11 cellular contexts compared by ENCODE assay signal in genomic region chr19:3683866-3684816, GRCh38. TPM values are rescaled to one million over a fixed set of nuclear protein-coding genes. Genes with fewer than 3 reads are reported as not detected.
DNase-seq lines count a peak whose midpoint lies in the region; ATAC-seq and TF ChIP-seq lines count a peak whose summit lies in the region.
"Had no signal": no experiment of that assay in that cellular context is flagged by ENCODE, and none has a peak within 500 bp of the region (broad histone marks: within the 10 kb centered on the region; RNA-seq: fewer than 3 reads in every experiment).

No MANE protein-coding gene starts in this region.

- in situ Hi-C loops in astrocyte of the spinal cord (cut with HindIII; ENCODE audit: low sequenced_read_pairs): no loop called here

- CTCF ChIA-PET in HEK293 (lab: Yijun Ruan, JAX): interaction anchor here (0.5 to 0.7 kb wide), 2 partner anchors 19 to 114 kb away, joined by 3 to 4 read pairs; no protein-coding TSS in a partner anchor

- TF ChIP-seq CTCF in HEK293 (tag by site-specific recombination; IDR thresholded peaks at IDR 0.05) (no peak), astrocyte of the spinal cord (IDR thresholded peaks at IDR 0.05; ENCODE audit: low read depth, low read length) (no peak)

- H3K9me3 Mint-ChIP-seq in memory B cell: no peaks in the 10 kb centered on the region

- POLR2A ChIA-PET in HEK293 (lab: Yijun Ruan, JAX): no interaction called here

- H3K27ac Mint-ChIP-seq in memory B cell: no peak overlapping the region
- H3K27ac Mint-ChIP-seq: activated CD4-positive, alpha-beta memory T cell treated with anti-CD3 and anti-CD28 coated beads for 36 hours had no signal

- H3K4me3 ChIP-seq in HEK293 (ENCODE audit: low read depth, low read length) (no peak overlapping the region), astrocyte of the spinal cord (ENCODE audit: low read depth, low read length) (no peak overlapping the region)

- H3K4me1 Mint-ChIP-seq in memory B cell: peaks cover 25% of the 10 kb centered on the region

- H3K36me3 ChIP-seq in HEK293 (ENCODE audit: control insufficient read depth in 2 of 2, insufficient read depth in 1 of 2, low read length in 2 of 2): peaks cover 0 to 7% of the 10 kb centered on the region in 2 experiments; a peak in 2 of 3 replicates

- H3K4me3 Mint-ChIP-seq in memory B cell: peak overlapping the region; percentile 67
- H3K4me3 Mint-ChIP-seq: activated CD4-positive, alpha-beta memory T cell treated with anti-CD3 and anti-CD28 coated beads for 36 hours had no signal

- no peaks in the 10 kb centered on the region for H3K27me3 Mint-ChIP-seq in memory B cell
- H3K27me3 Mint-ChIP-seq: activated CD4-positive, alpha-beta memory T cell treated with anti-CD3 and anti-CD28 coated beads for 36 hours had no signal

- no peaks in the 10 kb centered on the region for H3K9me3 ChIP-seq in HEK293 (ENCODE audit: control insufficient read depth, insufficient read depth, low read depth, low read length)

- no peak overlapping the region for H3K27ac ChIP-seq in HEK293 (ENCODE audit: extremely low read depth, low read depth, low read length)

- DNase-seq in A172 (ENCODE audit: low spot score): peak; percentile 89
- DNase-seq in astrocyte of the spinal cord (ENCODE audit: low read depth, low spot score): peak; percentile 86
- no peak for DNase-seq in memory B cell (ENCODE audit: low spot score in 2 of 2)
- DNase-seq in epidermal melanocyte (ENCODE audit: insufficient read length, low spot score): no peak
- no peak for DNase-seq in GM19238 (ENCODE audit: insufficient read length, low spot score)
- DNase-seq in NCI-H1105 (lab: John Stamatoyannopoulos, UW): no peak
- DNase-seq: activated CD4-positive, alpha-beta memory T cell treated with anti-CD3 and anti-CD28 coated beads for 36 hours; NCI-H1092 had no signal

- peaks cover 5% of the 10 kb centered on the region for H3K4me1 ChIP-seq in HEK293 (ENCODE audit: control insufficient read depth, insufficient read depth, low read length)

- H3K36me3 Mint-ChIP-seq in memory B cell: peaks cover 9% of the 10 kb centered on the region

- ATAC-seq in memory B cell (ENCODE audit: low read depth) (peak; percentile 79), HG02588 (IDR thresholded peaks at IDR 0.05; ENCODE audit: unreplicated experiment) (no peak)

TF ChIP-seq in HEK293, 187 proteins besides CTCF, POLR2A, EP300 and RAD21:
- TF ChIP-seq SP7 (tag by site-specific recombination; IDR thresholded peaks at IDR 0.05) (peak; percentile 82), ZNF157 (tag by site-specific recombination; IDR thresholded peaks at IDR 0.05) (no peak), SETDB1 (IDR thresholded peaks at IDR 0.05; ENCODE audit: insufficient read length, low read length) (peak; percentile 77), SALL2 (tag by site-specific recombination; IDR thresholded peaks at IDR 0.05; ENCODE audit: borderline replicate concordance) (no peak), ZNF791 (tag by site-specific recombination; IDR thresholded peaks at IDR 0.05) (no peak), KLF8 (tag by site-specific recombination; IDR thresholded peaks at IDR 0.05) (no peak), EGR2 (tag by site-specific recombination; IDR thresholded peaks at IDR 0.05; ENCODE audit: low read depth) (peak; percentile 76), ZNF560 (tag by site-specific recombination; IDR thresholded peaks at IDR 0.05; ENCODE audit: borderline replicate concordance) (no peak), ZFP41 (tag by site-specific recombination; IDR thresholded peaks at IDR 0.05; ENCODE audit: borderline replicate concordance) (no peak), ZFHX2 (tag by site-specific recombination; conservative IDR thresholded peaks at IDR 0.05) (peak; percentile 82), MZF1 (tag by site-specific recombination; IDR thresholded peaks at IDR 0.05; ENCODE audit: borderline replicate concordance) (no peak), TRIM28 (IDR thresholded peaks at IDR 0.05; ENCODE audit: borderline replicate concordance, low read length) (peak; percentile 89; the same call in 1 of the 2 replicates), KLF9 (tag by site-specific recombination; IDR thresholded peaks at IDR 0.05; ENCODE audit: low read depth) (0 out of 2 replicates have a peak, but pooled peaks have one; percentile 20)

RNA-seq across cellular contexts. Expression of gene PIP5K1C, which starts 16.1 kb away (rescaled TPM):
- 18.8 and 21.4 TPM in 2 replicates for total RNA-seq in A172 (2014; rRNA removed; shearing (Covaris generic))

RNA-seq across cellular contexts. Expression of gene TJP3, which starts 24.0 kb away (rescaled TPM):
- 0.93 and 0.98 TPM in 2 replicates for total RNA-seq in A172 (2014; rRNA removed; shearing (Covaris generic))
- total RNA-seq: skeletal muscle tissue had no signal

RNA-seq across cellular contexts. Expression of gene CACTIN, which starts 57.6 kb away (rescaled TPM):
- 23.0 and 34.6 TPM in 2 replicates for total RNA-seq in A172 (2014; rRNA removed; shearing (Covaris generic))

Comparison
In these comparisons a context has a peak if more than half of its experiments do, and no peak if none do; other contexts are left out.
1. DNase-seq: peak in A172 (single experiment) and astrocyte of the spinal cord (single experiment); none in memory B cell (0 of 2), epidermal melanocyte (single experiment), GM19238 (single experiment) and NCI-H1105 (single experiment).